Comparison of ENCODE assay signal across 12 cellular contexts in the genomic region with DNA sequence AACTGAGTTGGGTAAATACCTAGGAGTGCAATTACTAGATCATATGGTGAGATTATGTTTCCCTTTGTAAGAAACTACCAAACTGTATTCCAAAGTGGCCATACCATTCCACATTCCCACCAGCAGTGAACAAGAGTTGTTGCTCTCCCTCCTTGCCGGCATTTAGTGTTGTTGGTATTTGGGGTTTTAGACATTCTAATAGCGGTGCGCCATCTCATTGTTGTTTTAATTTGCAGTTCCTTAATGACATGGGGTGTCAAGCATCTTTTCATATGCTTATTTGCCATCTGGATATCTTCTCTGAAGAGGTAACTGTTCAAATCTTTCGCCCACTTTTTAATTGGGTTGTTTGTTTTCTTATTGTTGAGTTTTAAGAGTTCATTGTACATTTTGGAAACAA.
"Had no signal": no experiment of that assay in that cellular context is flagged by ENCODE, and none has a peak within 500 bp of the region (broad histone marks: within the 10 kb centered on the region; RNA-seq: fewer than 3 reads in every experiment).

No MANE protein-coding gene starts in this region.

- H3K9me3 Mint-ChIP-seq: activated T-helper 1 cell treated with anti-CD3 and anti-CD28 coated beads, Interleukin-12 subunit alpha, Interleukin-12 subunit beta, Interleukin-2, Interleukin-4 antibody, amounts not matched to agents 30 ng/mL and 10 ng/mL and 1 ng/mL, durations not matched to agents 14 hours and 24 hours and 36 hours; nephron progenitor cell had no signal

- H3K36me3 Mint-ChIP-seq: activated naive CD8-positive, alpha-beta T cell; stimulated activated naive B cell treated with anti-CD40 and anti-IgM and Interleukin-4, amounts not matched to agents 10 μg/mL and 1 μg/mL and 100 μg/mL, for 72 hours had no signal

- H3K4me3 Mint-ChIP-seq: activated naive CD8-positive, alpha-beta T cell; activated T-helper 1 cell treated with anti-CD3 and anti-CD28 coated beads, Interleukin-12 subunit alpha, Interleukin-12 subunit beta, Interleukin-2, Interleukin-4 antibody, amounts not matched to agents 30 ng/mL and 10 ng/mL and 1 ng/mL, durations not matched to agents 14 hours and 24 hours and 36 hours; nephron progenitor cell; stimulated activated naive B cell treated with anti-CD40 and anti-IgM and Interleukin-4, amounts not matched to agents 10 μg/mL and 1 μg/mL and 100 μg/mL, for 72 hours had no signal

- DNase-seq: activated CD4-positive, alpha-beta T cell treated with anti-CD3 and anti-CD28 coated beads for 1 hour; activated gamma-delta T cell treated with Interleukin-2 at 50 U/mL for 16 hours; amniotic stem cell; effector CD4-positive, alpha-beta T cell; hypothalamus; left ventricle myocardium superior; nephron progenitor cell; occipital lobe; posterior cingulate gyrus; stimulated activated naive B cell treated with anti-CD40 and anti-IgM and Interleukin-4, amounts not matched to agents 10 μg/mL and 1 μg/mL and 100 μg/mL, for 72 hours had no signal

- H3K27ac Mint-ChIP-seq: activated naive CD8-positive, alpha-beta T cell; activated T-helper 1 cell treated with anti-CD3 and anti-CD28 coated beads, Interleukin-12 subunit alpha, Interleukin-12 subunit beta, Interleukin-2, Interleukin-4 antibody, amounts not matched to agents 30 ng/mL and 10 ng/mL and 1 ng/mL, durations not matched to agents 14 hours and 24 hours and 36 hours; nephron progenitor cell; stimulated activated naive B cell treated with anti-CD40 and anti-IgM and Interleukin-4, amounts not matched to agents 10 μg/mL and 1 μg/mL and 100 μg/mL, for 72 hours had no signal

- ATAC-seq: left ventricle myocardium superior; stimulated activated naive B cell treated with anti-CD40 and anti-IgM and Interleukin-4, amounts not matched to agents 10 μg/mL and 1 μg/mL and 100 μg/mL, for 72 hours had no signal
